ENCODE assay signal across 8 cellular contexts in genomic region chr3:168096210-168096795, GRCh38. TPM values are rescaled to one million over a fixed set of nuclear protein-coding genes. Genes with fewer than 3 reads are reported as not detected.
DNase-seq lines count a peak whose midpoint lies in the region; ATAC-seq lines count a peak whose summit lies in the region.

No MANE protein-coding gene starts in this region.

- peak overlapping the region; percentile 88 for H3K4me3 Mint-ChIP-seq in activated naive CD8-positive, alpha-beta T cell

- peak overlapping the region; percentile 75 for H3K27ac Mint-ChIP-seq in activated naive CD8-positive, alpha-beta T cell

- H3K36me3 Mint-ChIP-seq in activated naive CD8-positive, alpha-beta T cell: no peaks in the 10 kb centered on the region

- no peaks in the 10 kb centered on the region for H3K9me3 Mint-ChIP-seq in activated naive CD8-positive, alpha-beta T cell (ENCODE audit: low read depth)

- H3K27me3 Mint-ChIP-seq in activated naive CD8-positive, alpha-beta T cell: peaks cover 35% of the 10 kb centered on the region

- peaks cover 8% of the 10 kb centered on the region for H3K4me1 Mint-ChIP-seq in activated naive CD8-positive, alpha-beta T cell (ENCODE audit: low read depth)

- DNase-seq in DMS79 treated with DMSO at 0.1 percent for 48 hours (lab: John Stamatoyannopoulos, UW) (peak; percentile 66), HPDE6-E6E7 (ENCODE audit: extremely low spot score) (peak; percentile 69), NCI-H774 (lab: John Stamatoyannopoulos, UW) (peak; percentile 89), glomerular endothelial cell (ENCODE audit: extremely low read depth, low read depth, low spot score) (peak; percentile 64), non-pigmented ciliary epithelial cell (ENCODE audit: low read depth) (peak; percentile 75)
- DNase-seq in stimulated activated naive CD4-positive, alpha-beta T cell treated with Interleukin-2 at 50 U/mL for 16 hours (lab: John Stamatoyannopoulos, UW): no peak

- peak; percentile 12 for ATAC-seq in GM21367 (IDR thresholded peaks at IDR 0.05; ENCODE audit: unreplicated experiment)

RNA-seq across cellular contexts. Expression of gene GOLIM4, which starts 0.6 kb away (rescaled TPM):
- total RNA-seq in glomerular endothelial cell: 51.1 and 66.9 TPM in 2 replicates
